25 cellular contexts compared by ENCODE assay signal in genomic region chr4:87542734-87543312, GRCh38. TPM values are rescaled to one million over a fixed set of nuclear protein-coding genes. Genes with fewer than 3 reads are reported as not detected.
A peak's percentile ranks its signal among the peaks of the same experiment; 100 is the strongest.
DNase-seq lines count a peak whose midpoint lies in the region; ATAC-seq and TF ChIP-seq lines count a peak whose summit lies in the region.
"Had no signal": no experiment of that assay in that cellular context is flagged by ENCODE, and none has a peak within 500 bp of the region (broad histone marks: within the 10 kb centered on the region; RNA-seq: fewer than 3 reads in every experiment).

No MANE protein-coding gene starts in this region.

- H3K4me3 ChIP-seq in right atrium auricular region (no peak overlapping the region), dorsolateral prefrontal cortex (no peak overlapping the region), gastrocnemius medialis (no peak overlapping the region)
- H3K4me3 ChIP-seq: A549, BLaER1, Peyer's patch had no signal

- DNase-seq in right atrium auricular region (ENCODE audit: low spot score) (no peak), left ventricle myocardium superior (no peak), dorsolateral prefrontal cortex (no peak), gastrocnemius medialis (no peak), midbrain (lab: John Stamatoyannopoulos, UW) (no peak)
- no peak for DNase-seq in activated CD8-positive, alpha-beta memory T cell treated with anti-CD3 and anti-CD28 coated beads, Interleukin-2, amount 50 U/mL, for 4 hours
- DNase-seq: CD4-positive, alpha-beta memory T cell; DMS153; GDM1; H7; IMR-90; Karpas-422; MM.1S; NCI-H1092; NCI-H146; NCI-H2081; NCI-H2171 treated with DMSO at 0.1 percent for 48 hours; NCI-H446 treated with DMSO at 0.1 percent for 48 hours; NCI-H69; Peyer's patch had no signal

- in situ Hi-C loops in gastrocnemius medialis (cut with MboI; ENCODE audit: low sequenced_read_pairs in 4 of 4): loop anchor here in 2 of 4 donors (10.0 to 25.0 kb wide), 2 partner anchors 302 to 469 kb away; partner anchors contain the start of gene PKD2 (in 1 of the 2)

- peak overlapping the region; percentile 74 to 84 for H3K27ac ChIP-seq in right atrium auricular region
- peak overlapping the region in 51 of 59 donors; percentile 2 to 94 (median 81) for H3K27ac ChIP-seq in dorsolateral prefrontal cortex
- peak overlapping the region; percentile 38 to 52 (median 44) for H3K27ac ChIP-seq in gastrocnemius medialis
- H3K27ac ChIP-seq: A549, BLaER1, HL-60 had no signal

- no peak for TF ChIP-seq POLR2A in gastrocnemius medialis (IDR thresholded peaks at IDR 0.05)

- no peak for ATAC-seq in left ventricle myocardium superior
- ATAC-seq in gastrocnemius medialis: no peak
- no peak for ATAC-seq in GM21423 (IDR thresholded peaks at IDR 0.05; ENCODE audit: unreplicated experiment)
- ATAC-seq: A549 had no signal

- H3K4me1 ChIP-seq in right atrium auricular region (peaks cover 0 to 32% of the 10 kb centered on the region in 2 donors), gastrocnemius medialis (peaks cover 4 to 8% of the 10 kb centered on the region in 2 donors)
- H3K4me1 ChIP-seq: A549, BLaER1, Peyer's patch had no signal

- intact Hi-C loops in left ventricle myocardium superior (cut with micrococcal nuclease): loop anchor here (5.0 to 10.0 kb wide), 2 partner anchors 112 to 299 kb away; partner anchors contain the start of gene DMP1
- intact Hi-C loops in dorsolateral prefrontal cortex (cut with DNase I): loop anchor here (2.0 to 10.0 kb wide), 3 partner anchors 82 to 299 kb away; no protein-coding TSS in a partner anchor
- intact Hi-C loops in gastrocnemius medialis (cut with DNase I; ENCODE audit: low total_unique reads): loop anchor here (5.0 kb wide), 2 partner anchors 134 to 304 kb away; no protein-coding TSS in a partner anchor

- TF ChIP-seq CTCF in right atrium auricular region (IDR thresholded peaks at IDR 0.05) (no peak), dorsolateral prefrontal cortex (IDR thresholded peaks at IDR 0.05 in 54 of 56, conservative IDR thresholded peaks at IDR 0.05 in 2 of 56; ENCODE audit: low read depth in 1 of 56, partially characterized antibody in 56 of 56) (no peak), gastrocnemius medialis (IDR thresholded peaks at IDR 0.05 in 4 of 5, conservative IDR thresholded peaks at IDR 0.05 in 1 of 5) (no peak)

- no peaks in the 10 kb centered on the region for H3K36me3 ChIP-seq in right atrium auricular region
- no peaks in the 10 kb centered on the region for H3K36me3 ChIP-seq in gastrocnemius medialis
- H3K36me3 ChIP-seq: BLaER1, Peyer's patch had no signal

- no peaks in the 10 kb centered on the region for H3K27me3 ChIP-seq in right atrium auricular region
- H3K27me3 ChIP-seq in dorsolateral prefrontal cortex: no peaks in the 10 kb centered on the region
- H3K27me3 ChIP-seq in gastrocnemius medialis: no peaks in the 10 kb centered on the region
- H3K27me3 ChIP-seq: BLaER1, Peyer's patch had no signal

- no peaks in the 10 kb centered on the region for H3K9me3 ChIP-seq in right atrium auricular region
- H3K9me3 ChIP-seq in gastrocnemius medialis: no peaks in the 10 kb centered on the region
- H3K9me3 ChIP-seq: A549, Peyer's patch had no signal

RNA-seq across cellular contexts. Expression of gene SPARCL1, which starts 13.6 kb away (rescaled TPM):
- total RNA-seq in right atrium auricular region: 100 to 1,000 TPM; 501 to 627 TPM
- total RNA-seq in left ventricle myocardium superior: 354 TPM
- total RNA-seq in dorsolateral prefrontal cortex: 1,000 to 10,000 TPM in 109 of 120 experiments, 100 to 1,000 TPM in 11; 619 to 2,075 (median 1,355) TPM
- total RNA-seq in gastrocnemius medialis: 100 to 1,000 TPM; 225 to 357 (median 273) TPM
- total RNA-seq: CD4-positive, alpha-beta memory T cell; Daoy; IMR-90 had no signal
